ENCODE assay signal across 1 cellular context in the genomic region with DNA sequence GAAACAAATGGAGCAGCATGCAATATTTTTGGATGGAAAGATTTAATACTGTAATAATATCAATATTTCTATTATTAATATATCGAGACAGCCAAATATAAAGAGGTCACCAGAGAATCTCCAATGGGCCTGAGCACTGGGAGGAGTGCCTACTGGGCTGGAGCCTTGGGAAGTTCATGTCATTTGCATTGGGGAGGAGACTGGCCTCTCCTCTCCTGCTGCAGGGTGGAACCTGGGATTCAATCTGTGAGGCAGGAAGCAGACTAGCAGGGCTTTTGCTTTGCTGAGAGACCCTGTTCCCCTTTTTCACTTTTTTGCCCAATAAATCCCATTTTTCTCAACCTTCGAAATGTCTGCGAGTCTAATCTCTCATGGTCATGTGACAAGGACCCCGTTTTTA.
TF ChIP-seq lines count a peak whose summit lies in the region.

No MANE protein-coding gene starts in this region.

TF ChIP-seq in GM23338, 12 proteins besides CTCF, POLR2A, EP300 and RAD21 (continued from another document):
- TF ChIP-seq, protein P1, sequence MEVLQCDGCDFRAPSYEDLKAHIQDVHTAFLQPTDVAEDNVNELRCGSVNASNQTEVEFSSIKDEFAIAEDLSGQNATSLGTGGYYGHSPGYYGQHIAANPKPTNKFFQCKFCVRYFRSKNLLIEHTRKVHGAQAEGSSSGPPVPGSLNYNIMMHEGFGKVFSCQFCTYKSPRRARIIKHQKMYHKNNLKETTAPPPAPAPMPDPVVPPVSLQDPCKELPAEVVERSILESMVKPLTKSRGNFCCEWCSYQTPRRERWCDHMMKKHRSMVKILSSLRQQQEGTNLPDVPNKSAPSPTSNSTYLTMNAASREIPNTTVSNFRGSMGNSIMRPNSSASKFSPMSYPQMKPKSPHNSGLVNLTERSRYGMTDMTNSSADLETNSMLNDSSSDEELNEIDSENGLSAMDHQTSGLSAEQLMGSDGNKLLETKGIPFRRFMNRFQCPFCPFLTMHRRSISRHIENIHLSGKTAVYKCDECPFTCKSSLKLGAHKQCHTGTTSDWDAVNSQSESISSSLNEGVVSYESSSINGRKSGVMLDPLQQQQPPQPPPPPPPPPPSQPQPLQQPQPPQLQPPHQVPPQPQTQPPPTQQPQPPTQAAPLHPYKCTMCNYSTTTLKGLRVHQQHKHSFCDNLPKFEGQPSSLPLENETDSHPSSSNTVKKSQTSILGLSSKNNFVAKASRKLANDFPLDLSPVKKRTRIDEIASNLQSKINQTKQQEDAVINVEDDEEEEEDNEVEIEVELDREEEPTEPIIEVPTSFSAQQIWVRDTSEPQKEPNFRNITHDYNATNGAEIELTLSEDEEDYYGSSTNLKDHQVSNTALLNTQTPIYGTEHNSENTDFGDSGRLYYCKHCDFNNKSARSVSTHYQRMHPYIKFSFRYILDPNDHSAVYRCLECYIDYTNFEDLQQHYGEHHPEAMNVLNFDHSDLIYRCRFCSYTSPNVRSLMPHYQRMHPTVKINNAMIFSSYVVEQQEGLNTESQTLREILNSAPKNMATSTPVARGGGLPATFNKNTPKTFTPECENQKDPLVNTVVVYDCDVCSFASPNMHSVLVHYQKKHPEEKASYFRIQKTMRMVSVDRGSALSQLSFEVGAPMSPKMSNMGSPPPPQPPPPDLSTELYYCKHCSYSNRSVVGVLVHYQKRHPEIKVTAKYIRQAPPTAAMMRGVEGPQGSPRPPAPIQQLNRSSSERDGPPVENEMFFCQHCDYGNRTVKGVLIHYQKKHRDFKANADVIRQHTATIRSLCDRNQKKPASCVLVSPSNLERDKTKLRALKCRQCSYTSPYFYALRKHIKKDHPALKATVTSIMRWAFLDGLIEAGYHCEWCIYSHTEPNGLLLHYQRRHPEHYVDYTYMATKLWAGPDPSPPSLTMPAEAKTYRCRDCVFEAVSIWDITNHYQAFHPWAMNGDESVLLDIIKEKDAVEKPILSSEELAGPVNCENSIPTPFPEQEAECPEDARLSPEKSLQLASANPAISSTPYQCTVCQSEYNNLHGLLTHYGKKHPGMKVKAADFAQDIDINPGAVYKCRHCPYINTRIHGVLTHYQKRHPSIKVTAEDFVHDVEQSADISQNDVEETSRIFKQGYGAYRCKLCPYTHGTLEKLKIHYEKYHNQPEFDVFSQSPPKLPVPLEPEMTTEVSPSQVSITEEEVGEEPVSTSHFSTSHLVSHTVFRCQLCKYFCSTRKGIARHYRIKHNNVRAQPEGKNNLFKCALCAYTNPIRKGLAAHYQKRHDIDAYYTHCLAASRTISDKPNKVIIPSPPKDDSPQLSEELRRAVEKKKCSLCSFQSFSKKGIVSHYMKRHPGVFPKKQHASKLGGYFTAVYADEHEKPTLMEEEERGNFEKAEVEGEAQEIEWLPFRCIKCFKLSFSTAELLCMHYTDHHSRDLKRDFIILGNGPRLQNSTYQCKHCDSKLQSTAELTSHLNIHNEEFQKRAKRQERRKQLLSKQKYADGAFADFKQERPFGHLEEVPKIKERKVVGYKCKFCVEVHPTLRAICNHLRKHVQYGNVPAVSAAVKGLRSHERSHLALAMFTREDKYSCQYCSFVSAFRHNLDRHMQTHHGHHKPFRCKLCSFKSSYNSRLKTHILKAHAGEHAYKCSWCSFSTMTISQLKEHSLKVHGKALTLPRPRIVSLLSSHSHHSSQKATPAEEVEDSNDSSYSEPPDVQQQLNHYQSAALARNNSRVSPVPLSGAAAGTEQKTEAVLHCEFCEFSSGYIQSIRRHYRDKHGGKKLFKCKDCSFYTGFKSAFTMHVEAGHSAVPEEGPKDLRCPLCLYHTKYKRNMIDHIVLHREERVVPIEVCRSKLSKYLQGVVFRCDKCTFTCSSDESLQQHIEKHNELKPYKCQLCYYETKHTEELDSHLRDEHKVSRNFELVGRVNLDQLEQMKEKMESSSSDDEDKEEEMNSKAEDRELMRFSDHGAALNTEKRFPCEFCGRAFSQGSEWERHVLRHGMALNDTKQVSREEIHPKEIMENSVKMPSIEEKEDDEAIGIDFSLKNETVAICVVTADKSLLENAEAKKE (CRISPR knock-in tag; IDR thresholded peaks at IDR 0.05): no peak
- no peak for TF ChIP-seq ETS1 (IDR thresholded peaks at IDR 0.05)
- no peak for TF ChIP-seq EZH2 (IDR thresholded peaks at IDR 0.05; ENCODE audit: low read depth, unreplicated experiment)
- no peak for TF ChIP-seq JUNB (IDR thresholded peaks at IDR 0.05; ENCODE audit: unreplicated experiment)
- TF ChIP-seq, protein P2, sequence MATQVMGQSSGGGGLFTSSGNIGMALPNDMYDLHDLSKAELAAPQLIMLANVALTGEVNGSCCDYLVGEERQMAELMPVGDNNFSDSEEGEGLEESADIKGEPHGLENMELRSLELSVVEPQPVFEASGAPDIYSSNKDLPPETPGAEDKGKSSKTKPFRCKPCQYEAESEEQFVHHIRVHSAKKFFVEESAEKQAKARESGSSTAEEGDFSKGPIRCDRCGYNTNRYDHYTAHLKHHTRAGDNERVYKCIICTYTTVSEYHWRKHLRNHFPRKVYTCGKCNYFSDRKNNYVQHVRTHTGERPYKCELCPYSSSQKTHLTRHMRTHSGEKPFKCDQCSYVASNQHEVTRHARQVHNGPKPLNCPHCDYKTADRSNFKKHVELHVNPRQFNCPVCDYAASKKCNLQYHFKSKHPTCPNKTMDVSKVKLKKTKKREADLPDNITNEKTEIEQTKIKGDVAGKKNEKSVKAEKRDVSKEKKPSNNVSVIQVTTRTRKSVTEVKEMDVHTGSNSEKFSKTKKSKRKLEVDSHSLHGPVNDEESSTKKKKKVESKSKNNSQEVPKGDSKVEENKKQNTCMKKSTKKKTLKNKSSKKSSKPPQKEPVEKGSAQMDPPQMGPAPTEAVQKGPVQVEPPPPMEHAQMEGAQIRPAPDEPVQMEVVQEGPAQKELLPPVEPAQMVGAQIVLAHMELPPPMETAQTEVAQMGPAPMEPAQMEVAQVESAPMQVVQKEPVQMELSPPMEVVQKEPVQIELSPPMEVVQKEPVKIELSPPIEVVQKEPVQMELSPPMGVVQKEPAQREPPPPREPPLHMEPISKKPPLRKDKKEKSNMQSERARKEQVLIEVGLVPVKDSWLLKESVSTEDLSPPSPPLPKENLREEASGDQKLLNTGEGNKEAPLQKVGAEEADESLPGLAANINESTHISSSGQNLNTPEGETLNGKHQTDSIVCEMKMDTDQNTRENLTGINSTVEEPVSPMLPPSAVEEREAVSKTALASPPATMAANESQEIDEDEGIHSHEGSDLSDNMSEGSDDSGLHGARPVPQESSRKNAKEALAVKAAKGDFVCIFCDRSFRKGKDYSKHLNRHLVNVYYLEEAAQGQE (IDR thresholded peaks at IDR 0.05; ENCODE audit: unreplicated experiment): no peak
